Comparison of ENCODE assay signal across 1 cellular context in genomic region chr17:36602030-36602737, GRCh38.
TF ChIP-seq lines count a peak whose summit lies in the region.

No MANE protein-coding gene starts in this region.

TF ChIP-seq in HepG2, 621 proteins besides CTCF, POLR2A, EP300 and RAD21 (continued from another document and continues in another):
- TF ChIP-seq, protein P1, sequence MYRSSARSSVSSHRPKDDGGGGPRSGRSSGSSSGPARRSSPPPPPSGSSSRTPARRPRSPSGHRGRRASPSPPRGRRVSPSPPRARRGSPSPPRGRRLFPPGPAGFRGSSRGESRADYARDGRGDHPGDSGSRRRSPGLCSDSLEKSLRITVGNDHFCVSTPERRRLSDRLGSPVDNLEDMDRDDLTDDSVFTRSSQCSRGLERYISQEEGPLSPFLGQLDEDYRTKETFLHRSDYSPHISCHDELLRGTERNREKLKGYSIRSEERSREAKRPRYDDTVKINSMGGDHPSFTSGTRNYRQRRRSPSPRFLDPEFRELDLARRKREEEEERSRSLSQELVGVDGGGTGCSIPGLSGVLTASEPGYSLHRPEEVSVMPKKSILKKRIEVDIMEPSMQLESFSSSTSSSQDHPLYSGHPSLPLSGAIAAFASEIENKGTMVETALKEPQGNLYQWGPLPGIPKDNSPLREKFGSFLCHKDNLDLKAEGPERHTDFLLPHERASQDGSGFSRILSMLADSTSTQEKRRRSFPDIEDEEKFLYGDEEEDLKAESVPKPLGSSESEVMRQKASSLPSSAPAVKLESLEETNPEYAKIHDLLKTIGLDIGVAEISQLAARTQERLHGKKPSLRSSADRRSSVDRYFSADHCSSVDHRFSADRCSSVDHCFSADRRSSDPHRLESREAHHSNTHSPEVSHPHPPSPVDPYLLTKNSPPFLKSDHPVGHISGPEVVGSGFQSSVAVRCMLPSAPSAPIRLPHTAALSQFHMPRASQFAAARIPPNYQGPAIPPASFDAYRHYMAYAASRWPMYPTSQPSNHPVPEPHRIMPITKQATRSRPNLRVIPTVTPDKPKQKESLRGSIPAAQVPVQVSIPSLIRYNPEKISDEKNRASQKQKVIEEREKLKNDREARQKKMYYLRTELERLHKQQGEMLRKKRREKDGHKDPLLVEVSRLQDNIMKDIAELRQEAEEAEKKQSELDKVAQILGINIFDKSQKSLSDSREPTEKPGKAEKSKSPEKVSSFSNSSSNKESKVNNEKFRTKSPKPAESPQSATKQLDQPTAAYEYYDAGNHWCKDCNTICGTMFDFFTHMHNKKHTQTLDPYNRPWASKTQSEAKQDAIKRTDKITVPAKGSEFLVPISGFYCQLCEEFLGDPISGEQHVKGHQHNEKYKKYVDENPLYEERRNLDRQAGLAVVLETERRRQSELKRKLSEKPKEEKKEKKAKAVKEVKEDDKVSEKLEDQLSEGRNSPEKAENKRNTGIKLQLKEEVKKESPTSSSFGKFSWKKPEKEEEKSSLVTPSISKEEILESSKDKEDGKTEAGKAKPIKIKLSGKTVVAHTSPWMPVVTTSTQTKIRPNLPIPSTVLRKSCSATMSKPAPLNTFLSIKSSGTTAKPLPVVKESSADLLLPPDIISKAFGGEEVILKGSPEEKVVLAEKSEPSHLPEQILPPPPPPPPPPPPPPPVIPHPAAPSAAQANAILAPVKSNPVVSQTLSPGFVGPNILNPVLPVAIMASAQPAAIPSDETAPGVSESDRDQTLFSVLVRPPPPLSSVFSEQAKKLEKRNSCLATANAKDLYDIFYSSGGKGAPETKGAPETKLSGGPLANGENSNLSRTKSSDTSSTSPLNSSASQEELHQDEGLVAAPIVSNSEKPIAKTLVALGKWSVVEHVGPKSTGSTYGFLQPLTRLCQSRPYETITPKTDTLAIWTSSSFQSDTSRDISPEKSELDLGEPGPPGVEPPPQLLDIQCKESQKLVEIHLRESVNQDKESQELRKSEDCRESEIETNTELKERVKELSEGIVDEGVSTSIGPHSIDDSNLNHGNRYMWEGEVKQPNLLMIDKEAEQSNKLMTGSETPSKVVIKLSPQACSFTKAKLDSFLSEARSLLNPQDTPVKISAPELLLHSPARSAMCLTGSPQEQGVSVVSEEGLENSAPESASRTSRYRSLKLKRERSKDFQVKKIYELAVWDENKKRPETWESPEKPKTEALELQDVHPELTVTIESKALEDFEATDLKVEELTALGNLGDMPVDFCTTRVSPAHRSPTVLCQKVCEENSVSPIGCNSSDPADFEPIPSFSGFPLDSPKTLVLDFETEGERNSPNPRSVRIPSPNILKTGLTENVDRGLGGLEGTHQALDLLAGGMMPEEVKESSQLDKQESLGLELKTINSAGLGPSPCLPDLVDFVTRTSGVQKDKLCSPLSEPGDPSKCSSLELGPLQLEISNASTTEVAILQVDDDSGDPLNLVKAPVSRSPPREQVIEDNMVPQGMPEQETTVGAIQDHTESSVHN (CRISPR knock-in tag; IDR thresholded peaks at IDR 0.05) = no peak
- TF ChIP-seq SIX4 (CRISPR knock-in tag; IDR thresholded peaks at IDR 0.05) = no peak
- no peak for TF ChIP-seq FOXM1 (CRISPR knock-in tag; IDR thresholded peaks at IDR 0.05)
- TF ChIP-seq MXD1 (CRISPR knock-in tag; IDR thresholded peaks at IDR 0.05) = no peak
- TF ChIP-seq ZNF550 (CRISPR knock-in tag; IDR thresholded peaks at IDR 0.05; ENCODE audit: borderline replicate concordance) = no peak
- no peak for TF ChIP-seq NCOR1 (IDR thresholded peaks at IDR 0.05; ENCODE audit: borderline replicate concordance, low read length)
- TF ChIP-seq PAXIP1 (CRISPR knock-in tag; conservative IDR thresholded peaks at IDR 0.05) = no peak
- no peak for TF ChIP-seq BORCS8-MEF2B (CRISPR knock-in tag; IDR thresholded peaks at IDR 0.05)
- no peak for TF ChIP-seq BCL6 (CRISPR knock-in tag; IDR thresholded peaks at IDR 0.05)
- TF ChIP-seq DNMT3B (CRISPR knock-in tag; conservative IDR thresholded peaks at IDR 0.05) = no peak
- TF ChIP-seq, protein P2, sequence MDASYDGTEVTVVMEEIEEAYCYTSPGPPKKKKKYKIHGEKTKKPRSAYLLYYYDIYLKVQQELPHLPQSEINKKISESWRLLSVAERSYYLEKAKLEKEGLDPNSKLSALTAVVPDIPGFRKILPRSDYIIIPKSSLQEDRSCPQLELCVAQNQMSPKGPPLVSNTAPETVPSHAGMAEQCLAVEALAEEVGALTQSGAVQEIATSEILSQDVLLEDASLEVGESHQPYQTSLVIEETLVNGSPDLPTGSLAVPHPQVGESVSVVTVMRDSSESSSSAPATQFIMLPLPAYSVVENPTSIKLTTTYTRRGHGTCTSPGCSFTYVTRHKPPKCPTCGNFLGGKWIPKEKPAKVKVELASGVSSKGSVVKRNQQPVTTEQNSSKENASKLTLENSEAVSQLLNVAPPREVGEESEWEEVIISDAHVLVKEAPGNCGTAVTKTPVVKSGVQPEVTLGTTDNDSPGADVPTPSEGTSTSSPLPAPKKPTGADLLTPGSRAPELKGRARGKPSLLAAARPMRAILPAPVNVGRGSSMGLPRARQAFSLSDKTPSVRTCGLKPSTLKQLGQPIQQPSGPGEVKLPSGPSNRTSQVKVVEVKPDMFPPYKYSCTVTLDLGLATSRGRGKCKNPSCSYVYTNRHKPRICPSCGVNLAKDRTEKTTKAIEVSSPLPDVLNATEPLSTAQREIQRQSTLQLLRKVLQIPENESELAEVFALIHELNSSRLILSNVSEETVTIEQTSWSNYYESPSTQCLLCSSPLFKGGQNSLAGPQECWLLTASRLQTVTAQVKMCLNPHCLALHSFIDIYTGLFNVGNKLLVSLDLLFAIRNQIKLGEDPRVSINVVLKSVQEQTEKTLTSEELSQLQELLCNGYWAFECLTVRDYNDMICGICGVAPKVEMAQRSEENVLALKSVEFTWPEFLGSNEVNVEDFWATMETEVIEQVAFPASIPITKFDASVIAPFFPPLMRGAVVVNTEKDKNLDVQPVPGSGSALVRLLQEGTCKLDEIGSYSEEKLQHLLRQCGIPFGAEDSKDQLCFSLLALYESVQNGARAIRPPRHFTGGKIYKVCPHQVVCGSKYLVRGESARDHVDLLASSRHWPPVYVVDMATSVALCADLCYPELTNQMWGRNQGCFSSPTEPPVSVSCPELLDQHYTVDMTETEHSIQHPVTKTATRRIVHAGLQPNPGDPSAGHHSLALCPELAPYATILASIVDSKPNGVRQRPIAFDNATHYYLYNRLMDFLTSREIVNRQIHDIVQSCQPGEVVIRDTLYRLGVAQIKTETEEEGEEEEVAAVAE (CRISPR knock-in tag; IDR thresholded peaks at IDR 0.05; ENCODE audit: borderline replicate concordance) = no peak
- TF ChIP-seq CAMTA2 (CRISPR knock-in tag; IDR thresholded peaks at IDR 0.05; ENCODE audit: borderline replicate concordance) = no peak
- TF ChIP-seq, protein P3, sequence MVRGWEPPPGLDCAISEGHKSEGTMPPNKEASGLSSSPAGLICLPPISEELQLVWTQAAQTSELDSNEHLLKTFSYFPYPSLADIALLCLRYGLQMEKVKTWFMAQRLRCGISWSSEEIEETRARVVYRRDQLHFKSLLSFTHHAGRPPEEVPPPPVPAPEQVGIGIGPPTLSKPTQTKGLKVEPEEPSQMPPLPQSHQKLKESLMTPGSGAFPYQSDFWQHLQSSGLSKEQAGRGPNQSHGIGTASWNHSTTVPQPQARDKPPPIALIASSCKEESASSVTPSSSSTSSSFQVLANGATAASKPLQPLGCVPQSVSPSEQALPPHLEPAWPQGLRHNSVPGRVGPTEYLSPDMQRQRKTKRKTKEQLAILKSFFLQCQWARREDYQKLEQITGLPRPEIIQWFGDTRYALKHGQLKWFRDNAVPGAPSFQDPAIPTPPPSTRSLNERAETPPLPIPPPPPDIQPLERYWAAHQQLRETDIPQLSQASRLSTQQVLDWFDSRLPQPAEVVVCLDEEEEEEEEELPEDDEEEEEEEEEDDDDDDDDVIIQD (CRISPR knock-in tag; IDR thresholded peaks at IDR 0.05; ENCODE audit: low read depth) = no peak
- peak; percentile 1; the same call in 1 of the 2 replicates for TF ChIP-seq ZNF350 (CRISPR knock-in tag; IDR thresholded peaks at IDR 0.05; ENCODE audit: borderline replicate concordance, low read depth)
- TF ChIP-seq, protein P4, sequence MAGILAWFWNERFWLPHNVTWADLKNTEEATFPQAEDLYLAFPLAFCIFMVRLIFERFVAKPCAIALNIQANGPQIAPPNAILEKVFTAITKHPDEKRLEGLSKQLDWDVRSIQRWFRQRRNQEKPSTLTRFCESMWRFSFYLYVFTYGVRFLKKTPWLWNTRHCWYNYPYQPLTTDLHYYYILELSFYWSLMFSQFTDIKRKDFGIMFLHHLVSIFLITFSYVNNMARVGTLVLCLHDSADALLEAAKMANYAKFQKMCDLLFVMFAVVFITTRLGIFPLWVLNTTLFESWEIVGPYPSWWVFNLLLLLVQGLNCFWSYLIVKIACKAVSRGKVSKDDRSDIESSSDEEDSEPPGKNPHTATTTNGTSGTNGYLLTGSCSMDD (CRISPR knock-in tag; IDR thresholded peaks at IDR 0.05) = no peak
- no peak for TF ChIP-seq KAT2B (IDR thresholded peaks at IDR 0.05; ENCODE audit: borderline replicate concordance, low read depth, low read length)
- no peak for TF ChIP-seq SNAPC2 (CRISPR knock-in tag; IDR thresholded peaks at IDR 0.05)
- TF ChIP-seq ZNF687 (CRISPR knock-in tag; IDR thresholded peaks at IDR 0.05) = 0 out of 2 replicates have a peak, but pooled peaks have one; percentile 65
- no peak for TF ChIP-seq ZMAT3 (CRISPR knock-in tag; conservative IDR thresholded peaks at IDR 0.05)
- TF ChIP-seq HNF4A (CRISPR knock-in tag; IDR thresholded peaks at IDR 0.05) = no peak
- TF ChIP-seq ERF (CRISPR knock-in tag; IDR thresholded peaks at IDR 0.05) = no peak
- TF ChIP-seq, protein P5, sequence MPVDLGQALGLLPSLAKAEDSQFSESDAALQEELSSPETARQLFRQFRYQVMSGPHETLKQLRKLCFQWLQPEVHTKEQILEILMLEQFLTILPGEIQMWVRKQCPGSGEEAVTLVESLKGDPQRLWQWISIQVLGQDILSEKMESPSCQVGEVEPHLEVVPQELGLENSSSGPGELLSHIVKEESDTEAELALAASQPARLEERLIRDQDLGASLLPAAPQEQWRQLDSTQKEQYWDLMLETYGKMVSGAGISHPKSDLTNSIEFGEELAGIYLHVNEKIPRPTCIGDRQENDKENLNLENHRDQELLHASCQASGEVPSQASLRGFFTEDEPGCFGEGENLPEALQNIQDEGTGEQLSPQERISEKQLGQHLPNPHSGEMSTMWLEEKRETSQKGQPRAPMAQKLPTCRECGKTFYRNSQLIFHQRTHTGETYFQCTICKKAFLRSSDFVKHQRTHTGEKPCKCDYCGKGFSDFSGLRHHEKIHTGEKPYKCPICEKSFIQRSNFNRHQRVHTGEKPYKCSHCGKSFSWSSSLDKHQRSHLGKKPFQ (CRISPR knock-in tag; IDR thresholded peaks at IDR 0.05; ENCODE audit: insufficient replicate concordance) = no peak
- no peak for TF ChIP-seq MYPOP (CRISPR knock-in tag; IDR thresholded peaks at IDR 0.05)
- TF ChIP-seq RARG (CRISPR knock-in tag; IDR thresholded peaks at IDR 0.05; ENCODE audit: low read depth) = no peak
- no peak for TF ChIP-seq ZNF562 (CRISPR knock-in tag; IDR thresholded peaks at IDR 0.05; ENCODE audit: borderline replicate concordance)
- TF ChIP-seq SP4 (CRISPR knock-in tag; IDR thresholded peaks at IDR 0.05) = no peak
- TF ChIP-seq SP2 (CRISPR knock-in tag; IDR thresholded peaks at IDR 0.05) = no peak
